Comparison of ENCODE assay signal across 15 cellular contexts in the genomic region with DNA sequence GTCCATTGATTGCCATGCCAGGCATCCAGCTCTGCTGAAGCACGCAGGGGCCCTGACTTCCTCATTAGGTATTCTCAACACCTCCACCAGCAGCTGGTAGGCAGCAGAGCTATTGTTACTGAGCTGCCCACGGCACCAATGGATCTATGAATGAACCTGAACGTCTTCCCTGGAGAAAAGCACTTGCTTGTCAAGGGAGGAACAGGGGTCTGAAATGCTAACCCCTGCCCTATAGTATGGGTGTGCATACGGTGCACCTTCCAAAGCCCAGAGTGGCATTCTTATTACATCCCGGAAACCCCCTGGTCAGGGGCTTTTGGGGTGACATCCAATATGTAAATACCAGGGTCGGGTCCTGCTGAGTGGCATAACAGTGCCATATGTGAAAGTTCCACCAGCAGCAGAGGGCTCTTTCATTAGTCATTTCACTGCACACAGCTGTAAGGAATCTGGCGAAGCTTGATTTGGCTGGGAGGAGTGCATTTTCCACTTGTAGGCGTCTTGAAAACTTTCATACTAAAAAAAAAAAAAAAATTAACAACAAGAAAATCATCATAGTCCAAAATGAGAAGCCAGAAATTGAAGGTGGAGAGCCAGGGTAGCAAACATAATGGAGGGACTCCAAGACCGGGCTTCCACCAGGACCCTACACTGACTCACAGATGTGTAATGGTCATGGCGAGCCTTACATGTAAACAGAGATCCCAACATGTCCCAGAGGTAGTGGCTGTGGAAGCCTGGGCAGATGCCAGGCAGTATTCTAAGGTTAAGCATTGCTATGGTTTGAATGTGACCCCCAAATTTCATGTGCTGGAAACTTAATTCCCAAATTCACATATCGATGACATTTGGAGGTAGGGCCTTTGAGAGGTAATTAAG. TPM values are rescaled to one million over a fixed set of nuclear protein-coding genes. Genes with fewer than 3 reads are reported as not detected.
A peak's percentile ranks its signal among the peaks of the same experiment; 100 is the strongest.
DNase-seq lines count a peak whose midpoint lies in the region; ATAC-seq, FAIRE-seq and TF ChIP-seq lines count a peak whose summit lies in the region.
"Had no signal": no experiment of that assay in that cellular context is flagged by ENCODE, and none has a peak within 500 bp of the region (broad histone marks: within the 10 kb centered on the region; RNA-seq: fewer than 3 reads in every experiment).

No MANE protein-coding gene starts in this region.

- no peak for TF ChIP-seq CTCF in GM12878 (IDR thresholded peaks at IDR 0.05 in 2 of 3, conservative IDR thresholded peaks at IDR 0.05 in 1 of 3; ENCODE audit: control insufficient read depth in 2 of 3, extremely low read depth in 1 of 3, insufficient read depth in 1 of 3, low read depth in 3 of 3, low read length in 3 of 3)
- TF ChIP-seq CTCF in foreskin keratinocyte (conservative IDR thresholded peaks at IDR 0.05), result no peak

- no peaks in the 10 kb centered on the region for H3K36me3 ChIP-seq in GM12878 (ENCODE audit: control insufficient read depth in 2 of 2, insufficient read depth in 2 of 2, low read length in 1 of 2)
- H3K36me3 ChIP-seq: gastrocnemius medialis, tibial artery had no signal

- no TSS peak for BruUV-seq in GM12878 (replicated peaks; lab: Mats Ljungman, UMichigan)

- SMC1A ChIA-PET in GM12878 (lab: Charles Lee; ENCODE audit: uncharacterized antibody, unreplicated experiment), result interaction anchor here (0.6 to 17.9 kb wide), 36 partner anchors 8 to 799 kb away, joined by 3 to 348 read pairs (median 5); partner anchors contain the start of genes GAS5, TNFSF4 and ZBTB37

- no peaks in the 10 kb centered on the region; the same call in 2 of the 3 replicates for H3K9me3 ChIP-seq in GM12878 (replicated peaks; ENCODE audit: control insufficient read depth, insufficient read depth, low read length)
- H3K9me3 ChIP-seq: gastrocnemius medialis, tibial artery had no signal

- peak overlapping the region; percentile 23; the same call in 1 of the 2 replicates for H3K4me3 ChIP-seq in GM12878
- H3K4me3 ChIP-seq: gastrocnemius medialis, tibial artery had no signal

- H3K9ac ChIP-seq in GM12878 (ENCODE audit: control insufficient read depth, insufficient read depth, low read length), result peak overlapping the region; percentile 71

- intact Hi-C loops in GM12878 (cut with micrococcal nuclease; ENCODE audit: unreplicated experiment), result no loop called here

- peaks cover 59% of the 10 kb centered on the region for H3K4me1 ChIP-seq in GM12878 (ENCODE audit: control insufficient read depth, insufficient read depth, low read length)
- H3K4me1 ChIP-seq in foreskin keratinocyte, result peaks cover 3% of the 10 kb centered on the region

- H3K27ac ChIP-seq in GM12878 (ENCODE audit: control insufficient read depth, insufficient read depth) (peak overlapping the region; percentile 92), foreskin keratinocyte (no peak overlapping the region)
- H3K27ac ChIP-seq: gastrocnemius medialis, tibial artery had no signal

- TF ChIP-seq RAD21 in GM12878 (IDR thresholded peaks at IDR 0.05; ENCODE audit: insufficient read depth, low read depth, low read length), result peak; percentile 2; the same call in 1 of the 2 replicates

- H4K20me1 ChIP-seq in GM12878 (ENCODE audit: control insufficient read depth, insufficient read depth), result no peaks in the 10 kb centered on the region

- TF ChIP-seq POLR2A in GM12878 (IDR thresholded peaks at IDR 0.05; ENCODE audit: low read depth, low read length), result peak; percentile 30; the same call in 1 of the 2 replicates

- ATAC-seq in GM19372 (IDR thresholded peaks at IDR 0.05; ENCODE audit: low read depth, unreplicated experiment) (peak; percentile 29), HG03342 (IDR thresholded peaks at IDR 0.05; ENCODE audit: unreplicated experiment) (peak; percentile 27), GM12878 (peak; percentile 49), GM19351 (IDR thresholded peaks at IDR 0.05; ENCODE audit: unreplicated experiment) (no peak), foreskin keratinocyte (no peak)
- ATAC-seq: gastrocnemius medialis, left ventricle myocardium superior had no signal

- peak; percentile 68 for DNase-seq in GM03348 (ENCODE audit: low spot score)
- peak; percentile 72 for DNase-seq in GM12878 (ENCODE audit: low read depth, low spot score)
- no peak for DNase-seq in COLO829 (ENCODE audit: low spot score)
- no peak for DNase-seq in foreskin keratinocyte
- DNase-seq in NCI-H226, result no peak
- DNase-seq: activated T-cell treated with anti-CD3 and anti-CD28 coated beads, Interleukin-2, amount 50 U/mL, for 48 hours; CD4-positive, alpha-beta T cell; cerebellar nuclear complex; gastrocnemius medialis; left ventricle myocardium superior; OCI-M1; tibial artery had no signal

- POLR2A ChIA-PET in GM12878 (lab: Charles Lee), result interaction anchor here (0.6 to 1.6 kb wide), 15 partner anchors 11 to 1285 kb away, joined by 3 to 5 read pairs (median 3); no protein-coding TSS in a partner anchor

- in situ Hi-C loops in GM12878 (cut with MboI), result loop anchor here (5.0 kb wide), 1 partner anchor 596 kb away; no protein-coding TSS in a partner anchor

- RAD21 ChIA-PET in GM12878 (lab: Charles Lee; ENCODE audit: unreplicated experiment), result interaction anchor here (0.6 to 7.6 kb wide), 31 partner anchors 9 to 674 kb away, joined by 3 to 105 read pairs (median 4); partner anchors contain the start of genes GAS5, KLHL20, TNFSF4 and ZBTB37

- WGBS in GM12878 (ENCODE audit: insufficient coverage, insufficient replicate concordance, low lambda C conversion rate, missing lambda C conversion rate), result 16% methylated on average over 11 of the region's 11 CpGs

- H2AFZ ChIP-seq in GM12878 (ENCODE audit: control insufficient read depth, low read depth, low read length), result peak overlapping the region; percentile 59

- peak; percentile 21 to 51; a peak in 2 of 4 replicates for TF ChIP-seq EP300 in GM12878 (IDR thresholded peaks at IDR 0.05; ENCODE audit: borderline replicate concordance in 1 of 2, control insufficient read depth in 1 of 2, low read depth in 2 of 2, low read length in 2 of 2)

- CTCF ChIA-PET in GM12878 (lab: Yijun Ruan, JAX), result interaction anchor here (0.6 to 3.0 kb wide), 21 partner anchors 11 to 801 kb away, joined by 3 to 39 read pairs (median 6); partner anchors contain the start of genes CENPL, DARS2 and PRDX6

- H3K79me2 ChIP-seq in GM12878 (ENCODE audit: control insufficient read depth, insufficient read depth, low read length), result peaks cover 4% of the 10 kb centered on the region; the same call in 1 of the 2 replicates

- H3K4me2 ChIP-seq in GM12878 (ENCODE audit: control insufficient read depth, insufficient read depth), result peak overlapping the region; percentile 82

- H3K27me3 ChIP-seq in GM12878 (replicated peaks in 1 of 2; ENCODE audit: control insufficient read depth in 2 of 2, insufficient read depth in 2 of 2, low read length in 1 of 2), result no peaks in the 10 kb centered on the region
- H3K27me3 ChIP-seq in foreskin keratinocyte, result no peaks in the 10 kb centered on the region
- H3K27me3 ChIP-seq: gastrocnemius medialis, tibial artery had no signal

- FAIRE-seq in GM12878 (lab: Jason Lieb, UNC), result no peak

TF ChIP-seq in GM12878, 131 proteins besides CTCF, POLR2A, EP300 and RAD21 (continues in another document):
- TF ChIP-seq KDM1A (IDR thresholded peaks at IDR 0.05; ENCODE audit: borderline replicate concordance) (no peak), SRF (IDR thresholded peaks at IDR 0.05; ENCODE audit: low read depth in 2 of 2, low read length in 2 of 2) (no peak), ZNF384 (IDR thresholded peaks at IDR 0.05; ENCODE audit: borderline replicate concordance, low read depth, low read length) (peak; percentile 57), FOXM1 (IDR thresholded peaks at IDR 0.05; ENCODE audit: low read depth, low read length) (no peak), POU2F2 (IDR thresholded peaks at IDR 0.05; ENCODE audit: borderline replicate concordance, low read depth, low read length) (peak; percentile 96), KLF5 (IDR thresholded peaks at IDR 0.05; ENCODE audit: partially characterized antibody) (peak; percentile 36), IKZF2 (IDR thresholded peaks at IDR 0.05) (peak; percentile 61 to 72), MAX (IDR thresholded peaks at IDR 0.05; ENCODE audit: low read depth, low read length) (no peak), ZNF622 (IDR thresholded peaks at IDR 0.05) (no peak), TCF3 (IDR thresholded peaks at IDR 0.05; ENCODE audit: borderline replicate concordance, insufficient read depth, low read depth, low read length) (peak; percentile 45; the same call in 1 of the 2 replicates)
- TF ChIP-seq, protein P1, sequence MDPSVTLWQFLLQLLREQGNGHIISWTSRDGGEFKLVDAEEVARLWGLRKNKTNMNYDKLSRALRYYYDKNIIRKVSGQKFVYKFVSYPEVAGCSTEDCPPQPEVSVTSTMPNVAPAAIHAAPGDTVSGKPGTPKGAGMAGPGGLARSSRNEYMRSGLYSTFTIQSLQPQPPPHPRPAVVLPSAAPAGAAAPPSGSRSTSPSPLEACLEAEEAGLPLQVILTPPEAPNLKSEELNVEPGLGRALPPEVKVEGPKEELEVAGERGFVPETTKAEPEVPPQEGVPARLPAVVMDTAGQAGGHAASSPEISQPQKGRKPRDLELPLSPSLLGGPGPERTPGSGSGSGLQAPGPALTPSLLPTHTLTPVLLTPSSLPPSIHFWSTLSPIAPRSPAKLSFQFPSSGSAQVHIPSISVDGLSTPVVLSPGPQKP (IDR thresholded peaks at IDR 0.05; ENCODE audit: low read depth, low read length), result no peak

RNA-seq across cellular contexts. Expression of gene PRDX6, which starts 58.8 kb away (rescaled TPM):
- 57.5 and 63.1 TPM in 2 replicates for total RNA-seq in GM12878 (2013; cell fraction: nucleolus; rRNA removed)
- total RNA-seq in GM12878 (2014; rRNA removed) (98.7 and 102 TPM in 2 replicates), GM12878 (2014; rRNA removed; fragmentation: Illumina TruSeq; extraction: Trizol) (105 and 110 TPM in 2 replicates), GM12878 (2021) (121 and 122 TPM in 2 replicates), foreskin keratinocyte (162 and 163 TPM in 2 replicates)
- 65.0 TPM for polyA plus RNA-seq in GM12878 (2011; ENCODE audit: low read depth)
- polyA plus RNA-seq in GM12878 (2011; rRNA removed) (145 and 151 TPM in 2 replicates), GM12878 (2014; fragmentation: Illumina TruSeq; extraction: Trizol) (130 and 143 TPM in 2 replicates), GM12878 (2014; fragmentation: Nextera tagmentation; extraction: Ambion mirVana) (100 to 1,000 TPM; 204 to 230 TPM), GM12878 (2014; rRNA removed) (70.7 and 73.8 TPM in 2 replicates), GM12878 (2016; fragmentation: Nextera tagmentation; extraction: Ambion mirVana) (100 to 1,000 TPM; 147 to 162 TPM), foreskin keratinocyte (233 and 268 TPM in 2 replicates)
- 105 and 131 TPM in 2 replicates for polyA plus RNA-seq in GM12878 (2011; cell fraction: cytosol; rRNA removed)
- polyA plus RNA-seq in GM12878 (2011; cell fraction: nucleus; rRNA removed), result 76.3 and 87.9 TPM in 2 replicates
- polyA plus RNA-seq in GM12878 (2012), result 74.4 and 107 TPM in 2 replicates
- 147 and 151 TPM in 2 replicates for polyA minus RNA-seq in GM12878 (2011; rRNA and poly(A)+ RNA removed)
- 43.0 and 63.6 TPM in 2 replicates for polyA minus RNA-seq in GM12878 (2011; cell fraction: cytosol; rRNA and poly(A)+ RNA removed)
- polyA minus RNA-seq in GM12878 (2011; cell fraction: nucleus; rRNA and poly(A)+ RNA removed), result 31.8 and 40.7 TPM in 2 replicates

Comparison
In these comparisons a context has a peak if more than half of its experiments do, and no peak if none do; other contexts are left out.
1. DNase-seq: peak in GM03348 (single experiment) and GM12878 (single experiment); none in COLO829 (single experiment), foreskin keratinocyte (0 of 2) and NCI-H226 (single experiment).
2. ATAC-seq: peak in GM19372 (single experiment), HG03342 (single experiment) and GM12878 (single experiment); none in GM19351 (single experiment) and foreskin keratinocyte (single experiment).